10 cellular contexts compared by ENCODE assay signal in genomic region chr17:78716292-78716691, GRCh38.
A peak's percentile ranks its signal among the peaks of the same experiment; 100 is the strongest.
DNase-seq lines count a peak whose midpoint lies in the region; TF ChIP-seq lines count a peak whose summit lies in the region.
"Had no signal": no experiment of that assay in that cellular context is flagged by ENCODE, and none has a peak within 500 bp of the region (broad histone marks: within the 10 kb centered on the region; RNA-seq: fewer than 3 reads in every experiment).

No MANE protein-coding gene starts in this region.

- TF ChIP-seq POLR2A in testis (IDR thresholded peaks at IDR 0.05), result no peak

- H3K36me3 Mint-ChIP-seq in CD4-positive, alpha-beta memory T cell, result peaks cover 3 to 23% of the 10 kb centered on the region in 2 donors
- H3K36me3 Mint-ChIP-seq in chondrocyte (ENCODE audit: low read depth) (no peaks in the 10 kb centered on the region), osteocyte (ENCODE audit: unreplicated experiment) (no peaks in the 10 kb centered on the region)
- H3K36me3 Mint-ChIP-seq: WTC11 had no signal

- peak overlapping the region; percentile 89 for H3K4me2 ChIP-seq in OCI-LY7 (ENCODE audit: low read length)

- peak overlapping the region; percentile 29 for H3K27ac ChIP-seq in CD4-positive, alpha-beta memory T cell (ENCODE audit: low read depth, low read length)
- peak overlapping the region; percentile 88 for H3K27ac ChIP-seq in OCI-LY7 (ENCODE audit: low read depth, low read length, poor library complexity, severe bottlenecking)
- H3K27ac ChIP-seq in testis, result no peak overlapping the region

- H3K4me3 ChIP-seq in CD4-positive, alpha-beta memory T cell (ENCODE audit: low read length in 2 of 2), result no peak overlapping the region
- H3K4me3 ChIP-seq in OCI-LY7 (ENCODE audit: low read depth, low read length, poor library complexity, severe bottlenecking) (peak overlapping the region; percentile 62), testis (no peak overlapping the region)

- 27 to 51% methylated on average over 1 of the region's 1 CpG for WGBS in testis, 2 donors

- H3K27me3 Mint-ChIP-seq in CD4-positive, alpha-beta memory T cell, result no peaks in the 10 kb centered on the region
- H3K27me3 Mint-ChIP-seq in chondrocyte (ENCODE audit: low read depth) (no peaks in the 10 kb centered on the region), osteocyte (ENCODE audit: unreplicated experiment) (no peaks in the 10 kb centered on the region)

- peaks cover 98% of the 10 kb centered on the region for H3K4me1 ChIP-seq in CD4-positive, alpha-beta memory T cell (ENCODE audit: insufficient read depth, low read length)
- H3K4me1 ChIP-seq in OCI-LY7 (ENCODE audit: insufficient read depth, low read length, poor library complexity, severe bottlenecking) (peaks cover 96% of the 10 kb centered on the region), testis (peaks cover 15% of the 10 kb centered on the region)

- no peak for DNase-seq in CD4-positive, alpha-beta memory T cell
- no peak for DNase-seq in OCI-LY7 (ENCODE audit: low spot score)
- DNase-seq in chondrocyte (ENCODE audit: low spot score), result no peak
- no peak for DNase-seq in osteocyte (ENCODE audit: extremely low spot score, unreplicated experiment)
- DNase-seq in testis, result no peak
- DNase-seq in activated CD4-positive, alpha-beta T cell treated with anti-CD3 and anti-CD28 coated beads, Interleukin-2, amount 50 U/mL, for 1 hour, result no peak
- DNase-seq in T-helper 9 cell, result no peak
- DNase-seq in stimulated activated CD4-positive, alpha-beta T cell treated with anti-CD3 and anti-CD28 coated beads, Interleukin-2, amount 100 ng/mL, for 24 hours, result no peak
- DNase-seq: central memory CD4-positive, alpha-beta T cell had no signal

- CTCF ChIA-PET in CD4-positive, alpha-beta memory T cell (lab: Charles Lee; ENCODE audit: partially characterized antibody), result interaction anchor here (1.0 to 3.2 kb wide), 7 partner anchors 8 to 84 kb away, joined by 3 to 21 read pairs (median 4); no protein-coding TSS in a partner anchor
- CTCF ChIA-PET in OCI-LY7 (lab: Charles Lee; ENCODE audit: unreplicated experiment), result interaction anchor here (1.0 kb wide), 1 partner anchor 20 kb away, joined by 7 read pairs; no protein-coding TSS in a partner anchor

- no peak for TF ChIP-seq CTCF in OCI-LY7 (conservative IDR thresholded peaks at IDR 0.05; ENCODE audit: low read length)
- no peak for TF ChIP-seq CTCF in chondrocyte (IDR thresholded peaks at IDR 0.05)
- TF ChIP-seq CTCF in osteocyte (IDR thresholded peaks at IDR 0.05), result no peak
- TF ChIP-seq CTCF in testis (IDR thresholded peaks at IDR 0.05), result no peak

- peak overlapping the region; percentile 38 to 93 (median 90) for H3K27ac Mint-ChIP-seq in CD4-positive, alpha-beta memory T cell
- peak overlapping the region; percentile 85 for H3K27ac Mint-ChIP-seq in chondrocyte (ENCODE audit: unreplicated experiment)
- H3K27ac Mint-ChIP-seq in osteocyte (ENCODE audit: unreplicated experiment), result peak overlapping the region; percentile 20
- H3K27ac Mint-ChIP-seq: WTC11 had no signal

- BruUV-seq in OCI-LY7 (replicated peaks; lab: Mats Ljungman, UMichigan), result TSS peak; percentile 43

- H3K9me3 ChIP-seq in CD4-positive, alpha-beta memory T cell (ENCODE audit: control insufficient read depth in 1 of 2, low read length in 2 of 2), result no peaks in the 10 kb centered on the region
- H3K9me3 ChIP-seq in OCI-LY7 (ENCODE audit: low read length), result no peaks in the 10 kb centered on the region
- H3K9me3 ChIP-seq in testis, result no peaks in the 10 kb centered on the region

- peaks cover 73 to 95% (median 85%) of the 10 kb centered on the region in 4 donors for H3K4me1 Mint-ChIP-seq in CD4-positive, alpha-beta memory T cell
- H3K4me1 Mint-ChIP-seq in chondrocyte (ENCODE audit: low read depth) (peaks cover 73% of the 10 kb centered on the region), osteocyte (ENCODE audit: unreplicated experiment) (peaks cover 63% of the 10 kb centered on the region)

- H3K36me3 ChIP-seq in CD4-positive, alpha-beta memory T cell (ENCODE audit: insufficient read depth, low read length), result no peaks in the 10 kb centered on the region
- H3K36me3 ChIP-seq in OCI-LY7 (ENCODE audit: insufficient read depth, low read length), result no peaks in the 10 kb centered on the region
- no peaks in the 10 kb centered on the region for H3K36me3 ChIP-seq in testis (ENCODE audit: low read depth, missing control alignments)

- H3K4me3 Mint-ChIP-seq in CD4-positive, alpha-beta memory T cell, result peak overlapping the region; percentile 39 to 87 (median 76)
- H3K4me3 Mint-ChIP-seq in chondrocyte (ENCODE audit: unreplicated experiment), result peak overlapping the region; percentile 71
- no peak overlapping the region for H3K4me3 Mint-ChIP-seq in osteocyte (ENCODE audit: unreplicated experiment)

- POLR2A ChIA-PET in CD4-positive, alpha-beta memory T cell (lab: Charles Lee; ENCODE audit: partially characterized antibody), result interaction anchor here (1.1 to 3.7 kb wide), 9 partner anchors 10 to 103 kb away, joined by 3 to 20 read pairs (median 7); no protein-coding TSS in a partner anchor
- POLR2A ChIA-PET in OCI-LY7 (lab: Charles Lee), result interaction anchor here (0.7 to 7.1 kb wide), 7 partner anchors 10 to 43 kb away, joined by 3 to 127 read pairs (median 5); no protein-coding TSS in a partner anchor

- H2AFZ ChIP-seq in OCI-LY7 (ENCODE audit: low read length), result no peak overlapping the region

- no peaks in the 10 kb centered on the region for H3K27me3 ChIP-seq in CD4-positive, alpha-beta memory T cell (ENCODE audit: insufficient read depth, low read length)
- no peaks in the 10 kb centered on the region for H3K27me3 ChIP-seq in testis

- H3K79me2 ChIP-seq in OCI-LY7 (ENCODE audit: insufficient read depth, low read depth, low read length), result peaks cover 99% of the 10 kb centered on the region

- no peaks in the 10 kb centered on the region for H4K20me1 ChIP-seq in OCI-LY7 (ENCODE audit: insufficient read depth, low read length)

- intact Hi-C loops in CD4-positive, alpha-beta memory T cell (cut with micrococcal nuclease), result no loop called here
- intact Hi-C loops in OCI-LY7 (cut with micrococcal nuclease; ENCODE audit: unreplicated experiment), result no loop called here
- intact Hi-C loops in testis (cut with DNase I; ENCODE audit: low total_unique reads), result no loop called here

- no peaks in the 10 kb centered on the region for H3K9me2 ChIP-seq in OCI-LY7 (ENCODE audit: insufficient read depth, low read length)

- peaks cover 0 to 2% (median 0%) of the 10 kb centered on the region in 8 donors for H3K9me3 Mint-ChIP-seq in CD4-positive, alpha-beta memory T cell
- no peaks in the 10 kb centered on the region for H3K9me3 Mint-ChIP-seq in chondrocyte (ENCODE audit: low read depth)
- H3K9me3 Mint-ChIP-seq in osteocyte (ENCODE audit: unreplicated experiment), result no peaks in the 10 kb centered on the region
- H3K9me3 Mint-ChIP-seq: WTC11 had no signal

Comparison
In these comparisons a context has a peak if more than half of its experiments do, and no peak if none do; other contexts are left out.
1. H3K27ac ChIP-seq: peak in CD4-positive, alpha-beta memory T cell (single experiment) and OCI-LY7 (single experiment); none in testis (0 of 2).
2. H3K27ac Mint-ChIP-seq: peak in every context shown above with its lines; median percentile 90 in CD4-positive, alpha-beta memory T cell; 85 in chondrocyte; 20 in osteocyte.